In the genomic region with DNA sequence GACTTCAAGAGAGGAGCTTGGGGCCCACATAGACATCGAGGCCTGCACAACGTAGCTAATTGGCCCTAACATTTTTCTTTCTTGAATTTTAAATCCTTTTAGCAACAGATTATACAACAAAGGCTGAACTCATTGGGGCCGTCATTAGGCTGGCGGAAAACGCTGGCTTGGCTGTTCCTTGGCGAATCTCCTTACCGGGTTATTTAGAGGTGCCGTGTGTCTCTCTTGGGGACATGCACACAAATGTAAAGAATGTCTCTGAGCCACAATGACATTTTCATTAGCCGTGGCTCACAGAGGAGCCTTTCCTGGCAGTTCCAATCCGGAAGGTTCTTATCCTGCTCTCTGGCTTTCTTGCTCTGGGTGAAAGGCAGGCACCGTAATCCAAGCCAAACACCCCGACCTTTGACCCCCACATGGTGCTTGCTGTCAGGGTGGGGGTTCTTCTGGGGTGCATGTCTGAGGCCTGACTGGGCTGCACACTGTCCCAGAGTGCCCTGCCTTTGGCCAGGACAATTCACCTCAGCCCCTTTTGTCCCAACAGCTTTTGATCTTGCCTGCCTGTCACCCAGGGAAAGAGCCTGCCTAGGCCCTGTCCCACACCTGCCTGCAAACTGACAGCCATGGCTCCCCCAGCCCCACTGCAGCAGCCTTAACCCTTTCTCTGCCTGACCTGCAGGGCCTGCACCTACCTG, we compare ENCODE assay signal across 1 cellular context.
TF ChIP-seq lines count a peak whose summit lies in the region.

No MANE protein-coding gene starts in this region.

TF ChIP-seq in HepG2, 621 proteins besides CTCF, POLR2A, EP300 and RAD21:
- 0 out of 2 replicates have a peak, but pooled peaks have one; percentile 37 for TF ChIP-seq ARID4A (CRISPR knock-in tag; IDR thresholded peaks at IDR 0.05; ENCODE audit: borderline replicate concordance)
- no peak for TF ChIP-seq HIVEP1 (CRISPR knock-in tag; IDR thresholded peaks at IDR 0.05)
- TF ChIP-seq ZSCAN12 (CRISPR knock-in tag; IDR thresholded peaks at IDR 0.05), result no peak
- TF ChIP-seq ZNF652 (CRISPR knock-in tag; IDR thresholded peaks at IDR 0.05; ENCODE audit: borderline replicate concordance, low read depth), result peak; percentile 83
- TF ChIP-seq ZFP91 (CRISPR knock-in tag; IDR thresholded peaks at IDR 0.05; ENCODE audit: borderline replicate concordance), result peak; percentile 37; the same call in 1 of the 2 replicates
- TF ChIP-seq SRSF4 (IDR thresholded peaks at IDR 0.05; ENCODE audit: low read depth, low read length, poor library complexity, severe bottlenecking), result no peak
- TF ChIP-seq PRDM15 (CRISPR knock-in tag; IDR thresholded peaks at IDR 0.05), result no peak
- TF ChIP-seq ZNF432 (CRISPR knock-in tag; IDR thresholded peaks at IDR 0.05; ENCODE audit: borderline replicate concordance), result no peak
- TF ChIP-seq, protein P1, sequence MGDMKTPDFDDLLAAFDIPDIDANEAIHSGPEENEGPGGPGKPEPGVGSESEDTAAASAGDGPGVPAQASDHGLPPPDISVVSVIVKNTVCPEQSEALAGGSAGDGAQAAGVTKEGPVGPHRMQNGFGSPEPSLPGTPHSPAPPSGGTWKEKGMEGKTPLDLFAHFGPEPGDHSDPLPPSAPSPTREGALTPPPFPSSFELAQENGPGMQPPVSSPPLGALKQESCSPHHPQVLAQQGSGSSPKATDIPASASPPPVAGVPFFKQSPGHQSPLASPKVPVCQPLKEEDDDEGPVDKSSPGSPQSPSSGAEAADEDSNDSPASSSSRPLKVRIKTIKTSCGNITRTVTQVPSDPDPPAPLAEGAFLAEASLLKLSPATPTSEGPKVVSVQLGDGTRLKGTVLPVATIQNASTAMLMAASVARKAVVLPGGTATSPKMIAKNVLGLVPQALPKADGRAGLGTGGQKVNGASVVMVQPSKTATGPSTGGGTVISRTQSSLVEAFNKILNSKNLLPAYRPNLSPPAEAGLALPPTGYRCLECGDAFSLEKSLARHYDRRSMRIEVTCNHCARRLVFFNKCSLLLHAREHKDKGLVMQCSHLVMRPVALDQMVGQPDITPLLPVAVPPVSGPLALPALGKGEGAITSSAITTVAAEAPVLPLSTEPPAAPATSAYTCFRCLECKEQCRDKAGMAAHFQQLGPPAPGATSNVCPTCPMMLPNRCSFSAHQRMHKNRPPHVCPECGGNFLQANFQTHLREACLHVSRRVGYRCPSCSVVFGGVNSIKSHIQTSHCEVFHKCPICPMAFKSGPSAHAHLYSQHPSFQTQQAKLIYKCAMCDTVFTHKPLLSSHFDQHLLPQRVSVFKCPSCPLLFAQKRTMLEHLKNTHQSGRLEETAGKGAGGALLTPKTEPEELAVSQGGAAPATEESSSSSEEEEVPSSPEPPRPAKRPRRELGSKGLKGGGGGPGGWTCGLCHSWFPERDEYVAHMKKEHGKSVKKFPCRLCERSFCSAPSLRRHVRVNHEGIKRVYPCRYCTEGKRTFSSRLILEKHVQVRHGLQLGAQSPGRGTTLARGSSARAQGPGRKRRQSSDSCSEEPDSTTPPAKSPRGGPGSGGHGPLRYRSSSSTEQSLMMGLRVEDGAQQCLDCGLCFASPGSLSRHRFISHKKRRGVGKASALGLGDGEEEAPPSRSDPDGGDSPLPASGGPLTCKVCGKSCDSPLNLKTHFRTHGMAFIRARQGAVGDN (CRISPR knock-in tag; IDR thresholded peaks at IDR 0.05), result peak; percentile 30; the same call in 1 of the 2 replicates
- TF ChIP-seq, protein P2, sequence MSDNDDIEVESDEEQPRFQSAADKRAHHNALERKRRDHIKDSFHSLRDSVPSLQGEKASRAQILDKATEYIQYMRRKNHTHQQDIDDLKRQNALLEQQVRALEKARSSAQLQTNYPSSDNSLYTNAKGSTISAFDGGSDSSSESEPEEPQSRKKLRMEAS (IDR thresholded peaks at IDR 0.05), result 0 out of 2 replicates have a peak, but pooled peaks have one; percentile 19
- no peak for TF ChIP-seq SUZ12 (IDR thresholded peaks at IDR 0.05; ENCODE audit: low read depth, low read length)
- TF ChIP-seq ZNF75D (CRISPR knock-in tag; IDR thresholded peaks at IDR 0.05; ENCODE audit: borderline replicate concordance), result no peak
- TF ChIP-seq MATR3 (CRISPR knock-in tag; IDR thresholded peaks at IDR 0.05), result no peak
- no peak for TF ChIP-seq FOXP4 (CRISPR knock-in tag; IDR thresholded peaks at IDR 0.05)
- no peak for TF ChIP-seq NCOA1 (CRISPR knock-in tag; IDR thresholded peaks at IDR 0.05)
- TF ChIP-seq SYNCRIP (IDR thresholded peaks at IDR 0.05; ENCODE audit: insufficient read depth, low read depth, low read length), result no peak
- TF ChIP-seq XBP1 (CRISPR knock-in tag; IDR thresholded peaks at IDR 0.05), result no peak
- TF ChIP-seq HOXD1 (CRISPR knock-in tag; IDR thresholded peaks at IDR 0.05), result no peak
- no peak for TF ChIP-seq TCF7 (IDR thresholded peaks at IDR 0.05; ENCODE audit: low read depth)
- TF ChIP-seq ZNF776 (CRISPR knock-in tag; IDR thresholded peaks at IDR 0.05), result no peak
- TF ChIP-seq ZNF543 (CRISPR knock-in tag; IDR thresholded peaks at IDR 0.05), result no peak
- no peak for TF ChIP-seq PHF20 (CRISPR knock-in tag; IDR thresholded peaks at IDR 0.05)
- TF ChIP-seq ZSCAN30 (CRISPR knock-in tag; IDR thresholded peaks at IDR 0.05), result no peak
- no peak for TF ChIP-seq ZBTB10 (CRISPR knock-in tag; IDR thresholded peaks at IDR 0.05; ENCODE audit: borderline replicate concordance)
